In the genomic region with DNA sequence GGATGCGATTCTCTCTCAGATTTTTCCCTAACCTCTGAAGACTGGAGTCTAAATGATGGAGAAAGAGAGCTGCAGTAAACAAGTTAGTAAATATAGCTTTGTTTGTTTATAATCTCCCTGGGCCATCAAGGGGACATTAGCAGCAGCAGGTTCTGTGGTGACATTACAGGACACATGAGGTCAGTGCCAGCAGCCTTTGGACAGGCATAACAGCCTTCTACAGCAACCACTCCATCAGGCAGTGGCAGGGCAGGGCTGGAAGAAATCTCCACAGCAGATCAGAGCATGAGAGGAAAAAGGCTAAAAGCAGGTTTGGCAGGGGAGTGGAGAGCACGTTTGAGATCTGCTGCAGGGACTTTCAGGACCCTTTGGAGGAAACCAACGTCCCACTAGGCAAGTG, we compare ENCODE assay signal across 27 cellular contexts.
"Had no signal": no experiment of that assay in that cellular context is flagged by ENCODE, and none has a peak within 500 bp of the region (broad histone marks: within the 10 kb centered on the region; RNA-seq: fewer than 3 reads in every experiment).

No MANE protein-coding gene starts in this region.

- H3K9me3 Mint-ChIP-seq: activated CD4-positive, alpha-beta memory T cell treated with anti-CD3 and anti-CD28 coated beads, Interleukin-2, amount 10 ng/mL, durations not matched to agents 7 days and 5 days; activated CD4-positive, alpha-beta T cell treated with anti-CD3 and anti-CD28 coated beads, Interleukin-2, amount 10 ng/mL, durations not matched to agents 7 days and 5 days; activated naive CD4-positive, alpha-beta T cell treated with anti-CD3 and anti-CD28 coated beads, Interleukin-2, amount 10 ng/mL, durations not matched to agents 7 days and 5 days; activated naive CD4-positive, alpha-beta T cell treated with anti-CD3 and anti-CD28 coated beads, Interleukin-2, amount 50 U/mL, for 72 hours; activated naive CD8-positive, alpha-beta T cell treated with anti-CD3 and anti-CD28 coated beads, Interleukin-2, amount 10 ng/mL, durations not matched to agents 7 days and 5 days; activated T-cell treated with anti-CD3 and anti-CD28 coated beads, Interleukin-2, amount 50 U/mL, for 24 hours; activated T-cell treated with anti-CD3 and anti-CD28 coated beads, Interleukin-2, amount 50 U/mL, for 72 hours; brain; WTC11 had no signal

- H3K36me3 Mint-ChIP-seq: activated naive CD4-positive, alpha-beta T cell treated with anti-CD3 and anti-CD28 coated beads, Interleukin-2, amount 10 ng/mL, durations not matched to agents 7 days and 5 days; activated naive CD4-positive, alpha-beta T cell treated with anti-CD3 and anti-CD28 coated beads, Interleukin-2, amount 50 U/mL, for 72 hours; activated naive CD8-positive, alpha-beta T cell treated with anti-CD3 and anti-CD28 coated beads, Interleukin-2, amount 10 ng/mL, durations not matched to agents 7 days and 5 days; brain; WTC11 had no signal

- H3K4me3 Mint-ChIP-seq: activated CD4-positive, alpha-beta memory T cell treated with anti-CD3 and anti-CD28 coated beads, Interleukin-2, amount 10 ng/mL, durations not matched to agents 7 days and 5 days; activated CD4-positive, alpha-beta T cell treated with anti-CD3 and anti-CD28 coated beads, Interleukin-2, amount 10 ng/mL, durations not matched to agents 7 days and 5 days; activated naive CD4-positive, alpha-beta T cell treated with anti-CD3 and anti-CD28 coated beads, Interleukin-2, amount 10 ng/mL, durations not matched to agents 7 days and 5 days; activated naive CD8-positive, alpha-beta T cell treated with anti-CD3 and anti-CD28 coated beads, Interleukin-2, amount 10 ng/mL, durations not matched to agents 7 days and 5 days; activated T-cell treated with anti-CD3 and anti-CD28 coated beads, Interleukin-2, amount 50 U/mL, for 24 hours; activated T-cell treated with anti-CD3 and anti-CD28 coated beads, Interleukin-2, amount 50 U/mL, for 72 hours; brain; WTC11 had no signal

- H3K27ac Mint-ChIP-seq: activated CD4-positive, alpha-beta memory T cell treated with anti-CD3 and anti-CD28 coated beads, Interleukin-2, amount 10 ng/mL, durations not matched to agents 7 days and 5 days; activated CD4-positive, alpha-beta T cell treated with anti-CD3 and anti-CD28 coated beads, Interleukin-2, amount 10 ng/mL, durations not matched to agents 7 days and 5 days; activated naive CD4-positive, alpha-beta T cell treated with anti-CD3 and anti-CD28 coated beads, Interleukin-2, amount 10 ng/mL, durations not matched to agents 7 days and 5 days; activated naive CD4-positive, alpha-beta T cell treated with anti-CD3 and anti-CD28 coated beads, Interleukin-2, amount 50 U/mL, for 72 hours; activated naive CD8-positive, alpha-beta T cell treated with anti-CD3 and anti-CD28 coated beads, Interleukin-2, amount 10 ng/mL, durations not matched to agents 7 days and 5 days; activated T-cell treated with anti-CD3 and anti-CD28 coated beads, Interleukin-2, amount 50 U/mL, for 24 hours; activated T-cell treated with anti-CD3 and anti-CD28 coated beads, Interleukin-2, amount 50 U/mL, for 72 hours; brain; WTC11 had no signal

- H3K27ac ChIP-seq: ascending aorta, breast epithelium, cardiac muscle cell, colonic mucosa had no signal

- ATAC-seq: activated naive CD4-positive, alpha-beta T cell treated with anti-CD3 and anti-CD28 coated beads, Interleukin-2, amount 50 U/mL, for 72 hours; activated T-cell treated with anti-CD3 and anti-CD28 coated beads, Interleukin-2, amount 50 U/mL, for 72 hours; esophagus mucosa; WTC11 had no signal

- H3K9me3 ChIP-seq: ascending aorta, breast epithelium, colonic mucosa had no signal

- H3K36me3 ChIP-seq: ascending aorta, breast epithelium, cardiac muscle cell, colonic mucosa had no signal

- DNase-seq: activated CD4-positive, alpha-beta memory T cell treated with anti-CD3 and anti-CD28 coated beads, Interleukin-2, amount 10 ng/mL, durations not matched to agents 7 days and 5 days; activated CD4-positive, alpha-beta T cell treated with anti-CD3 and anti-CD28 coated beads for 1 hour; activated CD4-positive, alpha-beta T cell treated with anti-CD3 and anti-CD28 coated beads for 4 hours; activated CD4-positive, alpha-beta T cell treated with anti-CD3 and anti-CD28 coated beads, Interleukin-2, amount 10 ng/mL, durations not matched to agents 7 days and 5 days; activated CD4-positive, alpha-beta T cell treated with anti-CD3 and anti-CD28 coated beads, Interleukin-2, amount 50 U/mL, for 4 hours; activated CD8-positive, alpha-beta memory T cell treated with anti-CD3 and anti-CD28 coated beads, Interleukin-2, amount 50 U/mL, for 48 hours; activated gamma-delta T cell; activated naive CD4-positive, alpha-beta T cell; activated naive CD4-positive, alpha-beta T cell treated with anti-CD3 and anti-CD28 coated beads, Interleukin-2, amount 10 ng/mL, durations not matched to agents 7 days and 5 days; activated naive CD8-positive, alpha-beta T cell treated with anti-CD3 and anti-CD28 coated beads, Interleukin-2, amount 10 ng/mL, durations not matched to agents 7 days and 5 days; activated T-cell treated with anti-CD3 and anti-CD28 coated beads for 4 hours; activated T-cell treated with anti-CD3 and anti-CD28 coated beads, Interleukin-2, amount 50 U/mL, for 24 hours; activated T-cell treated with anti-CD3 and anti-CD28 coated beads, Interleukin-2, amount 50 U/mL, for 72 hours; central memory CD4-positive, alpha-beta T cell; cerebellar nuclear complex; colonic mucosa; effector CD8-positive, alpha-beta T cell; foreskin fibroblast; head of caudate nucleus; T-helper 2 cell had no signal

- H3K4me3 ChIP-seq: ascending aorta, breast epithelium, cardiac muscle cell, colonic mucosa had no signal

- H3K27me3 ChIP-seq: ascending aorta, breast epithelium, cardiac muscle cell, colonic mucosa had no signal

- H3K4me1 Mint-ChIP-seq: activated CD4-positive, alpha-beta memory T cell treated with anti-CD3 and anti-CD28 coated beads, Interleukin-2, amount 10 ng/mL, durations not matched to agents 7 days and 5 days; activated CD4-positive, alpha-beta T cell treated with anti-CD3 and anti-CD28 coated beads, Interleukin-2, amount 10 ng/mL, durations not matched to agents 7 days and 5 days; activated naive CD4-positive, alpha-beta T cell treated with anti-CD3 and anti-CD28 coated beads, Interleukin-2, amount 10 ng/mL, durations not matched to agents 7 days and 5 days; activated naive CD8-positive, alpha-beta T cell treated with anti-CD3 and anti-CD28 coated beads, Interleukin-2, amount 10 ng/mL, durations not matched to agents 7 days and 5 days had no signal

- H3K4me1 ChIP-seq: ascending aorta, breast epithelium, colonic mucosa had no signal
